ENCODE assay signal across 9 cellular contexts in genomic region chr7:104160375-104160774, GRCh38. TPM values are rescaled to one million over a fixed set of nuclear protein-coding genes. Genes with fewer than 3 reads are reported as not detected.
DNase-seq lines count a peak whose midpoint lies in the region; ATAC-seq and TF ChIP-seq lines count a peak whose summit lies in the region.
"Had no signal": no experiment of that assay in that cellular context is flagged by ENCODE, and none has a peak within 500 bp of the region (broad histone marks: within the 10 kb centered on the region; RNA-seq: fewer than 3 reads in every experiment).

No MANE protein-coding gene starts in this region.

- H3K79me2 ChIP-seq in OCI-LY3 (ENCODE audit: low read length): no peaks in the 10 kb centered on the region

- TF ChIP-seq CTCF in left ventricle myocardium inferior (IDR thresholded peaks at IDR 0.05; ENCODE audit: borderline replicate concordance): peak; percentile 50
- TF ChIP-seq CTCF in OCI-LY3 (IDR thresholded peaks at IDR 0.05; ENCODE audit: low read depth, low read length): peak; percentile 62
- peak; percentile 35 for TF ChIP-seq CTCF in upper lobe of right lung (IDR thresholded peaks at IDR 0.05)
- peak in 1 of 3 experiments; percentile 16 for TF ChIP-seq CTCF in vagina (IDR thresholded peaks at IDR 0.05)

- no peaks in the 10 kb centered on the region for H3K4me1 ChIP-seq in left ventricle myocardium inferior
- H3K4me1 ChIP-seq in OCI-LY3 (ENCODE audit: low read length): no peaks in the 10 kb centered on the region
- H3K4me1 ChIP-seq in upper lobe of right lung: no peaks in the 10 kb centered on the region
- no peaks in the 10 kb centered on the region for H3K4me1 ChIP-seq in vagina

- TF ChIP-seq POLR2A in vagina (IDR thresholded peaks at IDR 0.05): no peak

- H3K36me3 ChIP-seq in left ventricle myocardium inferior (peaks cover 21% of the 10 kb centered on the region), OCI-LY3 (replicated peaks; ENCODE audit: low read depth, low read length) (peaks cover 17% of the 10 kb centered on the region), upper lobe of right lung (peaks cover 48% of the 10 kb centered on the region), vagina (peaks cover 0 to 13% of the 10 kb centered on the region in 2 donors)

- intact Hi-C loops in left ventricle myocardium inferior (cut with micrococcal nuclease) (no loop called here), left cardiac atrium (cut with DNase I) (loop anchor here in 1 of 2 donors (5.0 kb wide), 1 partner anchor 588 kb away; no protein-coding TSS in a partner anchor), upper lobe of right lung (cut with DNase I) (no loop called here), vagina (cut with DNase I) (no loop called here)

- no peaks in the 10 kb centered on the region for H4K20me1 ChIP-seq in OCI-LY3 (ENCODE audit: insufficient read depth, low read length)

- ATAC-seq in left cardiac atrium: no peak
- no peak for ATAC-seq in upper lobe of right lung

- no peaks in the 10 kb centered on the region for H3K27me3 ChIP-seq in left ventricle myocardium inferior (ENCODE audit: low read depth)
- no peaks in the 10 kb centered on the region for H3K27me3 ChIP-seq in OCI-LY3 (ENCODE audit: low read depth, low read length)
- H3K27me3 ChIP-seq in upper lobe of right lung: no peaks in the 10 kb centered on the region
- no peaks in the 10 kb centered on the region for H3K27me3 ChIP-seq in vagina

- H3K9ac ChIP-seq in OCI-LY3 (ENCODE audit: low read length): no peak overlapping the region

- no peaks in the 10 kb centered on the region for H3K9me3 ChIP-seq in left ventricle myocardium inferior (replicated peaks)
- H3K9me3 ChIP-seq in OCI-LY3 (ENCODE audit: insufficient read depth, low read length): no peaks in the 10 kb centered on the region
- H3K9me3 ChIP-seq in upper lobe of right lung: no peaks in the 10 kb centered on the region
- no peaks in the 10 kb centered on the region for H3K9me3 ChIP-seq in vagina

- DNase-seq in left ventricle myocardium inferior (no peak), left cardiac atrium (no peak), fibroblast of gingiva (ENCODE audit: low read depth) (peak; percentile 3), upper lobe of right lung (no peak), vagina (ENCODE audit: extremely low spot score in 2 of 2) (no peak), hypothalamus (lab: John Stamatoyannopoulos, UW) (no peak)
- no peak for DNase-seq in effector CD8-positive, alpha-beta T cell (lab: John Stamatoyannopoulos, UW)
- DNase-seq: immature natural killer cell had no signal

- H3K4me2 ChIP-seq in OCI-LY3 (ENCODE audit: low read length): no peak overlapping the region

- H2AFZ ChIP-seq in OCI-LY3 (ENCODE audit: low read depth, low read length): no peak overlapping the region

- H3K27ac ChIP-seq in left ventricle myocardium inferior (replicated peaks) (no peak overlapping the region), OCI-LY3 (ENCODE audit: low read length) (no peak overlapping the region), upper lobe of right lung (no peak overlapping the region), vagina (no peak overlapping the region)

- H3K4me3 ChIP-seq in left ventricle myocardium inferior (no peak overlapping the region), OCI-LY3 (ENCODE audit: low read length) (no peak overlapping the region), upper lobe of right lung (no peak overlapping the region), vagina (no peak overlapping the region)

RNA-seq across cellular contexts. Expression of gene ORC5, which starts 47.4 kb away (rescaled TPM):
- 8.5 TPM for total RNA-seq in left ventricle myocardium inferior
- 10 to 100 TPM; 10.0 to 10.5 TPM for total RNA-seq in left cardiac atrium
- total RNA-seq in upper lobe of right lung: 13.6 TPM
- total RNA-seq in vagina: 19.9 TPM
